ENCODE assay signal across 1 cellular context in the genomic region with DNA sequence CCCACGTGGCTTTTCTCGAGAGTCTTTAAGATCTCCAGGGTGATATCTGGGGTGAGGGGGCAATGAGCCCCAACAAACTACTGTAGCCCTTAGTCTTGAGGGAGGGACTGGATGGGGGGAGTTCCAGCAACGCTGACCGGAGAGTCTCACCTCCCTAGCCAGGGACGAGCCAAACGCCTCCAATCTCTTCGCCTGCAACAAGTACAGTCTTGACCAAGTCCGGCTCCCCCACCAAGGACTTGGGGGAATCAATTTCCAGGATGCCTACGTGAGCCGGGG.
TF ChIP-seq lines count a peak whose summit lies in the region.

No MANE protein-coding gene starts in this region.

TF ChIP-seq in GM23338, 12 proteins besides CTCF, POLR2A, EP300 and RAD21 (continued from another document):
- TF ChIP-seq, protein P1, sequence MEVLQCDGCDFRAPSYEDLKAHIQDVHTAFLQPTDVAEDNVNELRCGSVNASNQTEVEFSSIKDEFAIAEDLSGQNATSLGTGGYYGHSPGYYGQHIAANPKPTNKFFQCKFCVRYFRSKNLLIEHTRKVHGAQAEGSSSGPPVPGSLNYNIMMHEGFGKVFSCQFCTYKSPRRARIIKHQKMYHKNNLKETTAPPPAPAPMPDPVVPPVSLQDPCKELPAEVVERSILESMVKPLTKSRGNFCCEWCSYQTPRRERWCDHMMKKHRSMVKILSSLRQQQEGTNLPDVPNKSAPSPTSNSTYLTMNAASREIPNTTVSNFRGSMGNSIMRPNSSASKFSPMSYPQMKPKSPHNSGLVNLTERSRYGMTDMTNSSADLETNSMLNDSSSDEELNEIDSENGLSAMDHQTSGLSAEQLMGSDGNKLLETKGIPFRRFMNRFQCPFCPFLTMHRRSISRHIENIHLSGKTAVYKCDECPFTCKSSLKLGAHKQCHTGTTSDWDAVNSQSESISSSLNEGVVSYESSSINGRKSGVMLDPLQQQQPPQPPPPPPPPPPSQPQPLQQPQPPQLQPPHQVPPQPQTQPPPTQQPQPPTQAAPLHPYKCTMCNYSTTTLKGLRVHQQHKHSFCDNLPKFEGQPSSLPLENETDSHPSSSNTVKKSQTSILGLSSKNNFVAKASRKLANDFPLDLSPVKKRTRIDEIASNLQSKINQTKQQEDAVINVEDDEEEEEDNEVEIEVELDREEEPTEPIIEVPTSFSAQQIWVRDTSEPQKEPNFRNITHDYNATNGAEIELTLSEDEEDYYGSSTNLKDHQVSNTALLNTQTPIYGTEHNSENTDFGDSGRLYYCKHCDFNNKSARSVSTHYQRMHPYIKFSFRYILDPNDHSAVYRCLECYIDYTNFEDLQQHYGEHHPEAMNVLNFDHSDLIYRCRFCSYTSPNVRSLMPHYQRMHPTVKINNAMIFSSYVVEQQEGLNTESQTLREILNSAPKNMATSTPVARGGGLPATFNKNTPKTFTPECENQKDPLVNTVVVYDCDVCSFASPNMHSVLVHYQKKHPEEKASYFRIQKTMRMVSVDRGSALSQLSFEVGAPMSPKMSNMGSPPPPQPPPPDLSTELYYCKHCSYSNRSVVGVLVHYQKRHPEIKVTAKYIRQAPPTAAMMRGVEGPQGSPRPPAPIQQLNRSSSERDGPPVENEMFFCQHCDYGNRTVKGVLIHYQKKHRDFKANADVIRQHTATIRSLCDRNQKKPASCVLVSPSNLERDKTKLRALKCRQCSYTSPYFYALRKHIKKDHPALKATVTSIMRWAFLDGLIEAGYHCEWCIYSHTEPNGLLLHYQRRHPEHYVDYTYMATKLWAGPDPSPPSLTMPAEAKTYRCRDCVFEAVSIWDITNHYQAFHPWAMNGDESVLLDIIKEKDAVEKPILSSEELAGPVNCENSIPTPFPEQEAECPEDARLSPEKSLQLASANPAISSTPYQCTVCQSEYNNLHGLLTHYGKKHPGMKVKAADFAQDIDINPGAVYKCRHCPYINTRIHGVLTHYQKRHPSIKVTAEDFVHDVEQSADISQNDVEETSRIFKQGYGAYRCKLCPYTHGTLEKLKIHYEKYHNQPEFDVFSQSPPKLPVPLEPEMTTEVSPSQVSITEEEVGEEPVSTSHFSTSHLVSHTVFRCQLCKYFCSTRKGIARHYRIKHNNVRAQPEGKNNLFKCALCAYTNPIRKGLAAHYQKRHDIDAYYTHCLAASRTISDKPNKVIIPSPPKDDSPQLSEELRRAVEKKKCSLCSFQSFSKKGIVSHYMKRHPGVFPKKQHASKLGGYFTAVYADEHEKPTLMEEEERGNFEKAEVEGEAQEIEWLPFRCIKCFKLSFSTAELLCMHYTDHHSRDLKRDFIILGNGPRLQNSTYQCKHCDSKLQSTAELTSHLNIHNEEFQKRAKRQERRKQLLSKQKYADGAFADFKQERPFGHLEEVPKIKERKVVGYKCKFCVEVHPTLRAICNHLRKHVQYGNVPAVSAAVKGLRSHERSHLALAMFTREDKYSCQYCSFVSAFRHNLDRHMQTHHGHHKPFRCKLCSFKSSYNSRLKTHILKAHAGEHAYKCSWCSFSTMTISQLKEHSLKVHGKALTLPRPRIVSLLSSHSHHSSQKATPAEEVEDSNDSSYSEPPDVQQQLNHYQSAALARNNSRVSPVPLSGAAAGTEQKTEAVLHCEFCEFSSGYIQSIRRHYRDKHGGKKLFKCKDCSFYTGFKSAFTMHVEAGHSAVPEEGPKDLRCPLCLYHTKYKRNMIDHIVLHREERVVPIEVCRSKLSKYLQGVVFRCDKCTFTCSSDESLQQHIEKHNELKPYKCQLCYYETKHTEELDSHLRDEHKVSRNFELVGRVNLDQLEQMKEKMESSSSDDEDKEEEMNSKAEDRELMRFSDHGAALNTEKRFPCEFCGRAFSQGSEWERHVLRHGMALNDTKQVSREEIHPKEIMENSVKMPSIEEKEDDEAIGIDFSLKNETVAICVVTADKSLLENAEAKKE (CRISPR knock-in tag; IDR thresholded peaks at IDR 0.05) = no peak
- TF ChIP-seq, protein P2, sequence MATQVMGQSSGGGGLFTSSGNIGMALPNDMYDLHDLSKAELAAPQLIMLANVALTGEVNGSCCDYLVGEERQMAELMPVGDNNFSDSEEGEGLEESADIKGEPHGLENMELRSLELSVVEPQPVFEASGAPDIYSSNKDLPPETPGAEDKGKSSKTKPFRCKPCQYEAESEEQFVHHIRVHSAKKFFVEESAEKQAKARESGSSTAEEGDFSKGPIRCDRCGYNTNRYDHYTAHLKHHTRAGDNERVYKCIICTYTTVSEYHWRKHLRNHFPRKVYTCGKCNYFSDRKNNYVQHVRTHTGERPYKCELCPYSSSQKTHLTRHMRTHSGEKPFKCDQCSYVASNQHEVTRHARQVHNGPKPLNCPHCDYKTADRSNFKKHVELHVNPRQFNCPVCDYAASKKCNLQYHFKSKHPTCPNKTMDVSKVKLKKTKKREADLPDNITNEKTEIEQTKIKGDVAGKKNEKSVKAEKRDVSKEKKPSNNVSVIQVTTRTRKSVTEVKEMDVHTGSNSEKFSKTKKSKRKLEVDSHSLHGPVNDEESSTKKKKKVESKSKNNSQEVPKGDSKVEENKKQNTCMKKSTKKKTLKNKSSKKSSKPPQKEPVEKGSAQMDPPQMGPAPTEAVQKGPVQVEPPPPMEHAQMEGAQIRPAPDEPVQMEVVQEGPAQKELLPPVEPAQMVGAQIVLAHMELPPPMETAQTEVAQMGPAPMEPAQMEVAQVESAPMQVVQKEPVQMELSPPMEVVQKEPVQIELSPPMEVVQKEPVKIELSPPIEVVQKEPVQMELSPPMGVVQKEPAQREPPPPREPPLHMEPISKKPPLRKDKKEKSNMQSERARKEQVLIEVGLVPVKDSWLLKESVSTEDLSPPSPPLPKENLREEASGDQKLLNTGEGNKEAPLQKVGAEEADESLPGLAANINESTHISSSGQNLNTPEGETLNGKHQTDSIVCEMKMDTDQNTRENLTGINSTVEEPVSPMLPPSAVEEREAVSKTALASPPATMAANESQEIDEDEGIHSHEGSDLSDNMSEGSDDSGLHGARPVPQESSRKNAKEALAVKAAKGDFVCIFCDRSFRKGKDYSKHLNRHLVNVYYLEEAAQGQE (IDR thresholded peaks at IDR 0.05; ENCODE audit: unreplicated experiment) = no peak
- TF ChIP-seq JUNB (IDR thresholded peaks at IDR 0.05; ENCODE audit: unreplicated experiment) (no peak), ZNF331 (CRISPR knock-in tag; IDR thresholded peaks at IDR 0.05; ENCODE audit: low read depth) (no peak), ZNF114 (CRISPR knock-in tag; IDR thresholded peaks at IDR 0.05) (no peak), NANOG (IDR thresholded peaks at IDR 0.05; ENCODE audit: borderline replicate concordance) (no peak), POLR2AphosphoS5 (IDR thresholded peaks at IDR 0.05; ENCODE audit: low read depth) (no peak)
TF ChIP-seq in GM23338: peak in this region for 0.
